ENCODE assay signal across 27 cellular contexts in the genomic region with DNA sequence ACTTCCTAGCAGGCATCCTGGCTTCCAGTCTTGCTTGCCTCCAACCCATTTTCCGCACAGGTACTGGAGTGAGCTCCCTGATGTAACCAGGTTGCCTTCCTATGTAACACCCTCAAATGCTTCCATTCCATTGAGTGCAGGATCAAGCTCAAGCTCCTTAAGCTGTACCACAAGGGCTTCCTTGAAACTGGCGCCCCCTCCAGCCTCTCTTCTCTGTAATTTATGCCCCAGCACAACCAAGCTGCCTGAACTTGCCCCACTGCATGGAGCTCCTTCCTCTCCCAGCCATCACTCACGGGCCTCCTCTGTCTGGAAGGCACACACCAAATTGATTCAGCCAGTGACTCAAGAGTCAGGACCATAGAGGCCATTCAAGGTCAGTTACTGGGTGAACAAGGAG.
"Had no signal": no experiment of that assay in that cellular context is flagged by ENCODE, and none has a peak within 500 bp of the region (broad histone marks: within the 10 kb centered on the region; RNA-seq: fewer than 3 reads in every experiment).

No MANE protein-coding gene starts in this region.

- H3K4me3 ChIP-seq: adrenal gland, body of pancreas, spleen, testis, transverse colon had no signal

- DNase-seq: activated B cell treated with CpG ODN at 0.5 μM for 24 hours; activated CD4-positive, alpha-beta T cell treated with anti-CD3 and anti-CD28 coated beads for 48 hours; activated CD4-positive, alpha-beta T cell treated with anti-CD3 and anti-CD28 coated beads, Interleukin-2, amount 50 U/mL, for 48 hours; activated CD8-positive, alpha-beta memory T cell treated with anti-CD3 and anti-CD28 coated beads, Interleukin-2, amount 50 U/mL, for 4 hours; activated effector memory CD4-positive, alpha-beta T cell treated with anti-CD3 and anti-CD28 coated beads, Interleukin-2, amount 50 U/mL, for 16 hours; activated naive CD4-positive, alpha-beta T cell treated with anti-CD3 and anti-CD28 coated beads for 36 hours; activated naive CD8-positive, alpha-beta T cell treated with anti-CD3 and anti-CD28 coated beads for 36 hours; activated T-cell treated with anti-CD3 and anti-CD28 coated beads, Interleukin-2, amount 50 U/mL, for 1 hour; adrenal gland; body of pancreas; dermis blood vessel endothelial cell; effector CD4-positive, alpha-beta T cell; glutamatergic neuron; left cardiac atrium; left ventricle myocardium superior; naive thymus-derived CD4-positive, alpha-beta T cell; occipital lobe; right cardiac atrium; spleen; stimulated activated CD4-positive, alpha-beta T cell treated with anti-CD3 and anti-CD28 coated beads, Interleukin-2, amount 100 ng/mL, for 48 hours; stimulated activated naive CD8-positive, alpha-beta T cell treated with anti-CD3 and anti-CD28 coated beads, Interleukin-15, Interleukin-2, amounts not matched to agents 100 U/mL and 50 U/mL, for 24 hours; T-helper 2 cell; testis; transverse colon had no signal

- H3K4me1 Mint-ChIP-seq: activated B cell treated with CpG ODN at 0.5 μM for 24 hours; activated naive CD8-positive, alpha-beta T cell treated with anti-CD3 and anti-CD28 coated beads for 36 hours; mesothelial cell of epicardium; naive thymus-derived CD4-positive, alpha-beta T cell had no signal

- H3K4me1 ChIP-seq: adrenal gland, body of pancreas, testis, transverse colon had no signal

- ATAC-seq: body of pancreas; left cardiac atrium; left ventricle myocardium superior; naive thymus-derived CD4-positive, alpha-beta T cell; right cardiac atrium; stimulated activated naive CD8-positive, alpha-beta T cell treated with anti-CD3 and anti-CD28 coated beads, Interleukin-15, Interleukin-2, amounts not matched to agents 100 U/mL and 50 U/mL, for 24 hours had no signal

- H3K9me3 ChIP-seq: adrenal gland, body of pancreas, testis, transverse colon had no signal

- H3K36me3 ChIP-seq: adrenal gland, spleen, transverse colon had no signal

- H3K27ac Mint-ChIP-seq: activated B cell treated with CpG ODN at 0.5 μM for 24 hours; activated naive CD4-positive, alpha-beta T cell treated with anti-CD3 and anti-CD28 coated beads for 36 hours; activated naive CD8-positive, alpha-beta T cell treated with anti-CD3 and anti-CD28 coated beads for 36 hours; activated T-helper 1 cell treated with anti-CD3 and anti-CD28 coated beads, Interleukin-12 subunit alpha, Interleukin-12 subunit beta, Interleukin-2, Interleukin-4 antibody, amounts not matched to agents 30 ng/mL and 10 ng/mL and 1 ng/mL, durations not matched to agents 14 hours and 24 hours and 36 hours; mesothelial cell of epicardium; naive thymus-derived CD4-positive, alpha-beta T cell had no signal

- H3K27ac ChIP-seq: adrenal gland, body of pancreas, epithelial cell of prostate, testis, transverse colon had no signal

- H3K4me3 Mint-ChIP-seq: activated B cell treated with CpG ODN at 0.5 μM for 24 hours; activated naive CD4-positive, alpha-beta T cell treated with anti-CD3 and anti-CD28 coated beads for 36 hours; activated naive CD8-positive, alpha-beta T cell treated with anti-CD3 and anti-CD28 coated beads for 36 hours; activated T-helper 1 cell treated with anti-CD3 and anti-CD28 coated beads, Interleukin-12 subunit alpha, Interleukin-12 subunit beta, Interleukin-2, Interleukin-4 antibody, amounts not matched to agents 30 ng/mL and 10 ng/mL and 1 ng/mL, durations not matched to agents 14 hours and 24 hours and 36 hours; mesothelial cell of epicardium; naive thymus-derived CD4-positive, alpha-beta T cell had no signal

- H3K36me3 Mint-ChIP-seq: mesothelial cell of epicardium had no signal

- H3K27me3 ChIP-seq: adrenal gland, body of pancreas, testis had no signal

- H3K9me3 Mint-ChIP-seq: activated T-helper 1 cell treated with anti-CD3 and anti-CD28 coated beads, Interleukin-12 subunit alpha, Interleukin-12 subunit beta, Interleukin-2, Interleukin-4 antibody, amounts not matched to agents 30 ng/mL and 10 ng/mL and 1 ng/mL, durations not matched to agents 14 hours and 24 hours and 36 hours had no signal
